ENCODE assay signal across 1 cellular context in the genomic region with DNA sequence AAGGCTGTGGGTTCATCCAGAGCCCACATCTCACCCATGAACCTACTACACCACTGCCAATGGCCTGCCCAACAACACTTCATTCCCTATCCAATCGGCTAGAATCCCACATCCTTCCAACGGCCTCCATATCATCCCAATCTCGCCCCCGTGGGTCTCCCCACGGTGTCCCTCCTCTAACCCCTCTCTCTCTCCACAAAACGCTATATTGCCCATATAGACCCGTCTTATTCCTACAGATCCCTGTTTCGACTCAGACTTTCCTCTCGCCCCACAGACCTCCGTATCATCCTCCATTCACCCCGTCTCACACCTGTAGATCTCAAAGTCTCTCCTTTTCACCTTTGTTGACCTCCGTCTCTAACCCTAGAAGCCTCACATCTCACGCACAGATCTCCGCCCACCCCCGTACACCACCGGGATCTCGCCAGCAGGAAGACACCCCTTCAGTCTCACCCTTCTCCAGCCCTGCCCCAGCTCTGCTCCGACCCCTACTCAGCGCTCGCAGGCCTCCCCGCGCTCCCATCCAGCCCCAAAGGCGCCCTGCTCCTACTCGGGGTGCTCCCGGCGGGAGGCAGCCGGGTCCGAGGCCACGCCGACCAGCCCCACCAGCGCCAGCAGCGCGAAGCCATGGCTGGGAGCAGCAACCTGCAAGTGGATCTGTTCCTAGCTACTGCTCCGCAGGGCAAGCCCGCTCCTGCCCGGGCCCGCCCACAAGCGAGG.
TF ChIP-seq lines count a peak whose summit lies in the region.

A gene with protein sequence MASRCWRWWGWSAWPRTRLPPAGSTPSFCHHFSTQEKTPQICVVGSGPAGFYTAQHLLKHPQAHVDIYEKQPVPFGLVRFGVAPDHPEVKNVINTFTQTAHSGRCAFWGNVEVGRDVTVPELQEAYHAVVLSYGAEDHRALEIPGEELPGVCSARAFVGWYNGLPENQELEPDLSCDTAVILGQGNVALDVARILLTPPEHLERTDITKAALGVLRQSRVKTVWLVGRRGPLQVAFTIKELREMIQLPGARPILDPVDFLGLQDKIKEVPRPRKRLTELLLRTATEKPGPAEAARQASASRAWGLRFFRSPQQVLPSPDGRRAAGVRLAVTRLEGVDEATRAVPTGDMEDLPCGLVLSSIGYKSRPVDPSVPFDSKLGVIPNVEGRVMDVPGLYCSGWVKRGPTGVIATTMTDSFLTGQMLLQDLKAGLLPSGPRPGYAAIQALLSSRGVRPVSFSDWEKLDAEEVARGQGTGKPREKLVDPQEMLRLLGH (minus strand): TSS at position 682 of the 723 bp plus-strand sequence. CDS start 50 bp downstream, at position 632.

TF ChIP-seq in HepG2, 621 proteins besides CTCF, POLR2A, EP300 and RAD21 (continued from another document and continues in another):
- TF ChIP-seq ZBTB4 (CRISPR knock-in tag; IDR thresholded peaks at IDR 0.05; ENCODE audit: borderline replicate concordance) (peak; percentile 57; the same call in 1 of the 2 replicates), ZNF235 (CRISPR knock-in tag; IDR thresholded peaks at IDR 0.05; ENCODE audit: borderline replicate concordance) (no peak), SIX4 (CRISPR knock-in tag; IDR thresholded peaks at IDR 0.05) (peak; percentile 43), ZNF296 (CRISPR knock-in tag; conservative IDR thresholded peaks at IDR 0.05) (peak; percentile 87), KLF6 (CRISPR knock-in tag; IDR thresholded peaks at IDR 0.05) (peak; percentile 84; the same call in 1 of the 2 replicates), SMAD9 (CRISPR knock-in tag; IDR thresholded peaks at IDR 0.05) (peak; percentile 74; the same call in 1 of the 2 replicates), GFI1 (CRISPR knock-in tag; IDR thresholded peaks at IDR 0.05; ENCODE audit: borderline replicate concordance) (0 out of 2 replicates have a peak, but pooled peaks have one; percentile 52), ZNF670 (CRISPR knock-in tag; IDR thresholded peaks at IDR 0.05; ENCODE audit: borderline replicate concordance) (peak; percentile 89; the same call in 1 of the 2 replicates), ZFP91 (CRISPR knock-in tag; IDR thresholded peaks at IDR 0.05; ENCODE audit: borderline replicate concordance) (peak; percentile 91), NBN (conservative IDR thresholded peaks at IDR 0.05) (no peak), CCDC6 (CRISPR knock-in tag; IDR thresholded peaks at IDR 0.05) (no peak), ZKSCAN8 (CRISPR knock-in tag; IDR thresholded peaks at IDR 0.05; ENCODE audit: borderline replicate concordance) (0 out of 2 replicates have a peak, but pooled peaks have one; percentile 43), ZFP1 (CRISPR knock-in tag; IDR thresholded peaks at IDR 0.05) (0 out of 2 replicates have a peak, but pooled peaks have one; percentile 56), GATAD2A (CRISPR knock-in tag; IDR thresholded peaks at IDR 0.05) (no peak), RFX1 (IDR thresholded peaks at IDR 0.05) (no peak), GTF3A (CRISPR knock-in tag; conservative IDR thresholded peaks at IDR 0.05) (no peak), SNAPC2 (CRISPR knock-in tag; IDR thresholded peaks at IDR 0.05) (peak; percentile 82), HES4 (CRISPR knock-in tag; IDR thresholded peaks at IDR 0.05; ENCODE audit: borderline replicate concordance) (no peak), KDM5A (IDR thresholded peaks at IDR 0.05; ENCODE audit: borderline replicate concordance, low read length) (no peak), ZMYM4 (CRISPR knock-in tag; IDR thresholded peaks at IDR 0.05) (no peak), ARNTL (CRISPR knock-in tag; IDR thresholded peaks at IDR 0.05) (peak; percentile 70; the same call in 1 of the 2 replicates), HHEX (CRISPR knock-in tag; IDR thresholded peaks at IDR 0.05) (no peak), TOPORS (CRISPR knock-in tag; IDR thresholded peaks at IDR 0.05) (peak; percentile 93), NR2F1 (CRISPR knock-in tag; IDR thresholded peaks at IDR 0.05) (peak in 1 of 2 experiments; percentile 26; a peak in 1 of 4 replicates), ZNF850 (CRISPR knock-in tag; conservative IDR thresholded peaks at IDR 0.05) (peak; percentile 83; the same call in 1 of the 2 replicates), SOX5 (CRISPR knock-in tag; IDR thresholded peaks at IDR 0.05; ENCODE audit: borderline replicate concordance) (0 out of 2 replicates have a peak, but pooled peaks have one; percentile 46), ZFP36 (IDR thresholded peaks at IDR 0.05; ENCODE audit: borderline replicate concordance, low read depth, low read length, partially characterized antibody) (no peak)
- TF ChIP-seq, protein P1, sequence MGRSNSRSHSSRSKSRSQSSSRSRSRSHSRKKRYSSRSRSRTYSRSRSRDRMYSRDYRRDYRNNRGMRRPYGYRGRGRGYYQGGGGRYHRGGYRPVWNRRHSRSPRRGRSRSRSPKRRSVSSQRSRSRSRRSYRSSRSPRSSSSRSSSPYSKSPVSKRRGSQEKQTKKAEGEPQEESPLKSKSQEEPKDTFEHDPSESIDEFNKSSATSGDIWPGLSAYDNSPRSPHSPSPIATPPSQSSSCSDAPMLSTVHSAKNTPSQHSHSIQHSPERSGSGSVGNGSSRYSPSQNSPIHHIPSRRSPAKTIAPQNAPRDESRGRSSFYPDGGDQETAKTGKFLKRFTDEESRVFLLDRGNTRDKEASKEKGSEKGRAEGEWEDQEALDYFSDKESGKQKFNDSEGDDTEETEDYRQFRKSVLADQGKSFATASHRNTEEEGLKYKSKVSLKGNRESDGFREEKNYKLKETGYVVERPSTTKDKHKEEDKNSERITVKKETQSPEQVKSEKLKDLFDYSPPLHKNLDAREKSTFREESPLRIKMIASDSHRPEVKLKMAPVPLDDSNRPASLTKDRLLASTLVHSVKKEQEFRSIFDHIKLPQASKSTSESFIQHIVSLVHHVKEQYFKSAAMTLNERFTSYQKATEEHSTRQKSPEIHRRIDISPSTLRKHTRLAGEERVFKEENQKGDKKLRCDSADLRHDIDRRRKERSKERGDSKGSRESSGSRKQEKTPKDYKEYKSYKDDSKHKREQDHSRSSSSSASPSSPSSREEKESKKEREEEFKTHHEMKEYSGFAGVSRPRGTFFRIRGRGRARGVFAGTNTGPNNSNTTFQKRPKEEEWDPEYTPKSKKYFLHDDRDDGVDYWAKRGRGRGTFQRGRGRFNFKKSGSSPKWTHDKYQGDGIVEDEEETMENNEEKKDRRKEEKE (IDR thresholded peaks at IDR 0.05) = no peak
- TF ChIP-seq, protein P2, sequence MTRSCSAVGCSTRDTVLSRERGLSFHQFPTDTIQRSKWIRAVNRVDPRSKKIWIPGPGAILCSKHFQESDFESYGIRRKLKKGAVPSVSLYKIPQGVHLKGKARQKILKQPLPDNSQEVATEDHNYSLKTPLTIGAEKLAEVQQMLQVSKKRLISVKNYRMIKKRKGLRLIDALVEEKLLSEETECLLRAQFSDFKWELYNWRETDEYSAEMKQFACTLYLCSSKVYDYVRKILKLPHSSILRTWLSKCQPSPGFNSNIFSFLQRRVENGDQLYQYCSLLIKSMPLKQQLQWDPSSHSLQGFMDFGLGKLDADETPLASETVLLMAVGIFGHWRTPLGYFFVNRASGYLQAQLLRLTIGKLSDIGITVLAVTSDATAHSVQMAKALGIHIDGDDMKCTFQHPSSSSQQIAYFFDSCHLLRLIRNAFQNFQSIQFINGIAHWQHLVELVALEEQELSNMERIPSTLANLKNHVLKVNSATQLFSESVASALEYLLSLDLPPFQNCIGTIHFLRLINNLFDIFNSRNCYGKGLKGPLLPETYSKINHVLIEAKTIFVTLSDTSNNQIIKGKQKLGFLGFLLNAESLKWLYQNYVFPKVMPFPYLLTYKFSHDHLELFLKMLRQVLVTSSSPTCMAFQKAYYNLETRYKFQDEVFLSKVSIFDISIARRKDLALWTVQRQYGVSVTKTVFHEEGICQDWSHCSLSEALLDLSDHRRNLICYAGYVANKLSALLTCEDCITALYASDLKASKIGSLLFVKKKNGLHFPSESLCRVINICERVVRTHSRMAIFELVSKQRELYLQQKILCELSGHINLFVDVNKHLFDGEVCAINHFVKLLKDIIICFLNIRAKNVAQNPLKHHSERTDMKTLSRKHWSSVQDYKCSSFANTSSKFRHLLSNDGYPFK (CRISPR knock-in tag; IDR thresholded peaks at IDR 0.05; ENCODE audit: borderline replicate concordance) = peak; percentile 8; the same call in 1 of the 2 replicates
- TF ChIP-seq, protein P3, sequence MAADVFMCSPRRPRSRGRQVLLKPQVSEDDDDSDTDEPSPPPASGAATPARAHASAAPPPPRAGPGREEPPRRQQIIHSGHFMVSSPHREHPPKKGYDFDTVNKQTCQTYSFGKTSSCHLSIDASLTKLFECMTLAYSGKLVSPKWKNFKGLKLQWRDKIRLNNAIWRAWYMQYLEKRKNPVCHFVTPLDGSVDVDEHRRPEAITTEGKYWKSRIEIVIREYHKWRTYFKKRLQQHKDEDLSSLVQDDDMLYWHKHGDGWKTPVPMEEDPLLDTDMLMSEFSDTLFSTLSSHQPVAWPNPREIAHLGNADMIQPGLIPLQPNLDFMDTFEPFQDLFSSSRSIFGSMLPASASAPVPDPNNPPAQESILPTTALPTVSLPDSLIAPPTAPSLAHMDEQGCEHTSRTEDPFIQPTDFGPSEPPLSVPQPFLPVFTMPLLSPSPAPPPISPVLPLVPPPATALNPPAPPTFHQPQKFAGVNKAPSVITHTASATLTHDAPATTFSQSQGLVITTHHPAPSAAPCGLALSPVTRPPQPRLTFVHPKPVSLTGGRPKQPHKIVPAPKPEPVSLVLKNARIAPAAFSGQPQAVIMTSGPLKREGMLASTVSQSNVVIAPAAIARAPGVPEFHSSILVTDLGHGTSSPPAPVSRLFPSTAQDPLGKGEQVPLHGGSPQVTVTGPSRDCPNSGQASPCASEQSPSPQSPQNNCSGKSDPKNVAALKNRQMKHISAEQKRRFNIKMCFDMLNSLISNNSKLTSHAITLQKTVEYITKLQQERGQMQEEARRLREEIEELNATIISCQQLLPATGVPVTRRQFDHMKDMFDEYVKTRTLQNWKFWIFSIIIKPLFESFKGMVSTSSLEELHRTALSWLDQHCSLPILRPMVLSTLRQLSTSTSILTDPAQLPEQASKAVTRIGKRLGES (CRISPR knock-in tag; IDR thresholded peaks at IDR 0.05; ENCODE audit: borderline replicate concordance) = peak; percentile 77
- TF ChIP-seq, protein P4, sequence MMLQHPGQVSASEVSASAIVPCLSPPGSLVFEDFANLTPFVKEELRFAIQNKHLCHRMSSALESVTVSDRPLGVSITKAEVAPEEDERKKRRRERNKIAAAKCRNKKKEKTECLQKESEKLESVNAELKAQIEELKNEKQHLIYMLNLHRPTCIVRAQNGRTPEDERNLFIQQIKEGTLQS (CRISPR knock-in tag; IDR thresholded peaks at IDR 0.05) = no peak
- TF ChIP-seq, protein P5, sequence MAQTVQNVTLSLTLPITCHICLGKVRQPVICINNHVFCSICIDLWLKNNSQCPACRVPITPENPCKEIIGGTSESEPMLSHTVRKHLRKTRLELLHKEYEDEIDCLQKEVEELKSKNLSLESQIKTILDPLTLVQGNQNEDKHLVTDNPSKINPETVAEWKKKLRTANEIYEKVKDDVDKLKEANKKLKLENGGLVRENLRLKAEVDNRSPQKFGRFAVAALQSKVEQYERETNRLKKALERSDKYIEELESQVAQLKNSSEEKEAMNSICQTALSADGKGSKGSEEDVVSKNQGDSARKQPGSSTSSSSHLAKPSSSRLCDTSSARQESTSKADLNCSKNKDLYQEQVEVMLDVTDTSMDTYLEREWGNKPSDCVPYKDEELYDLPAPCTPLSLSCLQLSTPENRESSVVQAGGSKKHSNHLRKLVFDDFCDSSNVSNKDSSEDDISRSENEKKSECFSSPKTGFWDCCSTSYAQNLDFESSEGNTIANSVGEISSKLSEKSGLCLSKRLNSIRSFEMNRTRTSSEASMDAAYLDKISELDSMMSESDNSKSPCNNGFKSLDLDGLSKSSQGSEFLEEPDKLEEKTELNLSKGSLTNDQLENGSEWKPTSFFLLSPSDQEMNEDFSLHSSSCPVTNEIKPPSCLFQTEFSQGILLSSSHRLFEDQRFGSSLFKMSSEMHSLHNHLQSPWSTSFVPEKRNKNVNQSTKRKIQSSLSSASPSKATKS (CRISPR knock-in tag; IDR thresholded peaks at IDR 0.05) = no peak; the same call in 1 of the 2 replicates
- TF ChIP-seq, protein P6, sequence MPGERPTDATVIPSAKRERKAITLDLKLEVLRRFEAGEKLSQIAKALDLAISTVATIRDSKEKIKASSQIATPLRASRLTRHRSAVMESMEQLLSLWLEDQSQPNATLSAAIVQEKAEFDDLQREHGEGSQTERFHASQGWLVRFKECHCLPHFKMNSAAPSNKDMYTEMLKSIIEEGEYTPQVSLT (CRISPR knock-in tag; IDR thresholded peaks at IDR 0.05; ENCODE audit: borderline replicate concordance, low read depth) = no peak
